In genomic region chr16:24098896-24099295, GRCh38 we compare ENCODE assay signal across 34 cellular contexts.
"Had no signal": no experiment of that assay in that cellular context is flagged by ENCODE, and none has a peak within 500 bp of the region (broad histone marks: within the 10 kb centered on the region; RNA-seq: fewer than 3 reads in every experiment).

No MANE protein-coding gene starts in this region.

- FAIRE-seq: endometrium, frontal cortex, keratinocyte, pancreas, small intestine, TTC549 had no signal

- H3K27me3 ChIP-seq: breast epithelium, neutrophil, pancreas, sigmoid colon, suprapubic skin, tibial artery, upper lobe of right lung had no signal

- ATAC-seq: activated CD4-positive, CD25-positive, alpha-beta regulatory T cell treated with anti-CD3 and anti-CD28 coated beads, Interleukin-2, amount 50 U/mL, for 24 hours; activated naive CD8-positive, alpha-beta T cell treated with anti-CD3 and anti-CD28 coated beads, Interleukin-2, amount 50 U/mL, for 24 hours; left cardiac atrium; left ventricle myocardium superior; pancreas; stimulated activated naive B cell treated with anti-CD40 and anti-IgM and Interleukin-4, amounts not matched to agents 10 μg/mL and 1 μg/mL and 100 μg/mL, for 72 hours; upper lobe of right lung had no signal

- H3K4me3 Mint-ChIP-seq: activated naive CD4-positive, alpha-beta T cell treated with anti-CD3 and anti-CD28 coated beads, Interleukin-2, amount 50 U/mL, for 24 hours; activated naive CD8-positive, alpha-beta T cell treated with anti-CD3 and anti-CD28 coated beads, Interleukin-2, amount 50 U/mL, for 24 hours; dendritic cell treated with granulocyte-macrophage colony-stimulating factor and Interleukin-4, amounts not matched to agents 40 ng/mL and 50 ng/mL, for 4 days; nephron; stimulated activated naive B cell treated with anti-CD40 and anti-IgM and Interleukin-4, amounts not matched to agents 10 μg/mL and 1 μg/mL and 100 μg/mL, for 72 hours; T-helper 1 cell treated with Interleukin-12 subunit alpha and Interleukin-12 subunit beta and Interleukin-4 antibody, amounts not matched to agents 30 μg/mL and 1 μg/mL, for 36 hours had no signal

- H3K9me3 ChIP-seq: breast epithelium, neutrophil, pancreas, prostate gland, sigmoid colon, suprapubic skin, tibial artery, upper lobe of right lung had no signal

- H3K4me1 ChIP-seq: breast epithelium, pancreas, prostate gland, sigmoid colon, suprapubic skin, tibial artery, upper lobe of right lung had no signal

- H3K27ac ChIP-seq: breast epithelium, epithelial cell of prostate, neutrophil, pancreas, prostate gland, sigmoid colon, suprapubic skin, tibial artery, upper lobe of right lung, VCaP had no signal

- DNase-seq: activated CD4-positive, alpha-beta T cell treated with anti-CD3 and anti-CD28 coated beads for 48 hours; activated CD4-positive, alpha-beta T cell treated with anti-CD3 and anti-CD28 coated beads, Interleukin-2, amount 50 U/mL, for 48 hours; activated CD8-positive, alpha-beta memory T cell treated with anti-CD3 and anti-CD28 coated beads, Interleukin-2, amount 50 U/mL, for 4 hours; activated gamma-delta T cell treated with Interleukin-2 at 50 U/mL for 16 hours; activated naive CD8-positive, alpha-beta T cell treated with anti-CD3 and anti-CD28 coated beads, Interleukin-2, amount 50 U/mL, for 24 hours; activated T-cell treated with anti-CD3 and anti-CD28 coated beads, Interleukin-2, amount 50 U/mL, for 1 hour; amygdala; central memory CD4-positive, alpha-beta T cell; effector CD4-positive, alpha-beta T cell; left cardiac atrium; left ventricle myocardium superior; pancreas; sigmoid colon; small intestine; stimulated activated CD4-positive, alpha-beta T cell treated with anti-CD3 and anti-CD28 coated beads, Interleukin-4, amount 100 ng/mL, for 24 hours; stimulated activated naive B cell treated with anti-CD40 and anti-IgM and Interleukin-4, amounts not matched to agents 10 μg/mL and 1 μg/mL and 100 μg/mL, for 72 hours; T-helper 9 cell; tibial artery; upper lobe of right lung had no signal

- H3K27ac Mint-ChIP-seq: activated naive CD4-positive, alpha-beta T cell treated with anti-CD3 and anti-CD28 coated beads, Interleukin-2, amount 50 U/mL, for 24 hours; dendritic cell treated with granulocyte-macrophage colony-stimulating factor and Interleukin-4, amounts not matched to agents 40 ng/mL and 50 ng/mL, for 4 days; T-helper 1 cell treated with Interleukin-12 subunit alpha and Interleukin-12 subunit beta and Interleukin-4 antibody, amounts not matched to agents 30 μg/mL and 1 μg/mL, for 36 hours had no signal

- H3K27me3 Mint-ChIP-seq: activated naive CD4-positive, alpha-beta T cell treated with anti-CD3 and anti-CD28 coated beads, Interleukin-2, amount 50 U/mL, for 24 hours; activated naive CD8-positive, alpha-beta T cell treated with anti-CD3 and anti-CD28 coated beads, Interleukin-2, amount 50 U/mL, for 24 hours; dendritic cell treated with granulocyte-macrophage colony-stimulating factor and Interleukin-4, amounts not matched to agents 40 ng/mL and 50 ng/mL, for 4 days; stimulated activated naive B cell treated with anti-CD40 and anti-IgM and Interleukin-4, amounts not matched to agents 10 μg/mL and 1 μg/mL and 100 μg/mL, for 72 hours had no signal

- H3K4me3 ChIP-seq: breast epithelium, pancreas, prostate gland, sigmoid colon, suprapubic skin, tibial artery, upper lobe of right lung had no signal

- H3K36me3 ChIP-seq: breast epithelium, pancreas, prostate gland, suprapubic skin, tibial artery, upper lobe of right lung had no signal

- H3K9me3 Mint-ChIP-seq: activated naive CD4-positive, alpha-beta T cell treated with anti-CD3 and anti-CD28 coated beads, Interleukin-2, amount 50 U/mL, for 24 hours; activated naive CD8-positive, alpha-beta T cell treated with anti-CD3 and anti-CD28 coated beads, Interleukin-2, amount 50 U/mL, for 24 hours; dendritic cell treated with granulocyte-macrophage colony-stimulating factor and Interleukin-4, amounts not matched to agents 40 ng/mL and 50 ng/mL, for 4 days; nephron; stimulated activated naive B cell treated with anti-CD40 and anti-IgM and Interleukin-4, amounts not matched to agents 10 μg/mL and 1 μg/mL and 100 μg/mL, for 72 hours; T-helper 1 cell treated with Interleukin-12 subunit alpha and Interleukin-12 subunit beta and Interleukin-4 antibody, amounts not matched to agents 30 μg/mL and 1 μg/mL, for 36 hours had no signal
